8 cellular contexts compared by ENCODE assay signal in the genomic region with DNA sequence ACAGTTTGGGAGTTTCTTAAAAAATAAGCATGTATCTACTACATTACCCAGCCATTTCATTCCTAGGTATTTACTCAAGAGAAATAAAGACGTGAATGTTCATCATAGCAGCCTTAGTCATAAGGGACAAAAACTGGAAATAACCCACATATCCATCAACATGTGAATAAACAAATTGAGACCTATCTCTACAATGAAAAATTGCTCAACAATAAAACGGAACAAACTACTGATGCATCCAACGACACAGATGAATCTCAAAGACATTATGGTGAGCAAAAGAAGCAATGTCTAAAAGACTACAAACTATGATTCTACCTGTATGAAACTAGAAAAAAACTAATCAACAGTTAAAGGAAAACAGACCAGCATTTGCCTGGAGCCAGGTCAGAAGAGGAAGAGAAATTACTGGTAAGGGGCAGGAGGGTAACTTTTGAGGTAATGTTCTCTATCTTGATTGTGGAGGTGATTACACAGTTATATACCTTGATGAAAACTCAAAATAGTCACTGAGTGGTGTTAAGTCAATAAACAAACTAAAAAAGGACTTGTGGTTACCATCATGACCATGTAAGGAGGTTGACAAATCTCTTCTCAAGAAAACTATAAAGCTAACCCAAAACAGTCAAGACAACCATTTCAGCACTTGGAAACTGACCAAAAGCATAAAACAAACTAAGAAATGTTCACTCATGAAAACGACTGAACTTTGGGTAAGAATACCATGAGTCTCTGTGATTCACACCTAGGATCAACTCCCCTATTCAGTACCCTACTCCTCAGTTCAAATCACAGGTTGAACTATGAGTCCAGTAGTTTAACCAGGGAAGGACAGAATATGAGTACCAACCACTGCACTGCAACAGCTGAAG. TPM values are rescaled to one million over a fixed set of nuclear protein-coding genes. Genes with fewer than 3 reads are reported as not detected.
A peak's percentile ranks its signal among the peaks of the same experiment; 100 is the strongest.
DNase-seq lines count a peak whose midpoint lies in the region; ATAC-seq, FAIRE-seq and TF ChIP-seq lines count a peak whose summit lies in the region.

No MANE protein-coding gene starts in this region.

- no peaks in the 10 kb centered on the region for H3K36me3 ChIP-seq in bronchial epithelial cell (ENCODE audit: control insufficient read depth, insufficient read depth, low read length)

- FAIRE-seq in bronchial epithelial cell (lab: Jason Lieb, UNC) (no peak), HTR-8/SVneo (lab: Jason Lieb, UNC) (no peak)

- TF ChIP-seq CTCF in bronchial epithelial cell (IDR thresholded peaks at IDR 0.05; ENCODE audit: insufficient read depth, low read length, severe bottlenecking), result no peak

- H3K4me3 ChIP-seq in bronchial epithelial cell (ENCODE audit: low read depth, low read length), result no peak overlapping the region

- peaks cover 0 to 10% of the 10 kb centered on the region in 2 donors for H3K36me3 Mint-ChIP-seq in activated naive CD4-positive, alpha-beta T cell treated with anti-CD3 and anti-CD28 coated beads, Interleukin-2, amount 50 U/mL, for 72 hours
- peaks cover 30% of the 10 kb centered on the region for H3K36me3 Mint-ChIP-seq in stimulated activated naive CD8-positive, alpha-beta T cell treated with anti-CD3 and anti-CD28 coated beads, Interleukin-15, Interleukin-2, amounts not matched to agents 100 ng/mL and 50 ng/mL, for 24 hours (ENCODE audit: low read depth)

- peak; percentile 55 to 84 for ATAC-seq in activated naive CD4-positive, alpha-beta T cell treated with anti-CD3 and anti-CD28 coated beads, Interleukin-2, amount 50 U/mL, for 72 hours
- ATAC-seq in HG03354 (IDR thresholded peaks at IDR 0.05; ENCODE audit: poor library complexity, severe bottlenecking, unreplicated experiment), result peak; percentile 40

- H3K27ac Mint-ChIP-seq in activated naive CD4-positive, alpha-beta T cell treated with anti-CD3 and anti-CD28 coated beads, Interleukin-2, amount 50 U/mL, for 72 hours, result no peak overlapping the region
- peak overlapping the region; percentile 75 for H3K27ac Mint-ChIP-seq in stimulated activated naive CD8-positive, alpha-beta T cell treated with anti-CD3 and anti-CD28 coated beads, Interleukin-15, Interleukin-2, amounts not matched to agents 100 ng/mL and 50 ng/mL, for 24 hours

- peaks cover 43% of the 10 kb centered on the region for H3K4me1 Mint-ChIP-seq in stimulated activated naive CD8-positive, alpha-beta T cell treated with anti-CD3 and anti-CD28 coated beads, Interleukin-15, Interleukin-2, amounts not matched to agents 100 ng/mL and 50 ng/mL, for 24 hours (ENCODE audit: low read depth)

- H3K27me3 ChIP-seq in bronchial epithelial cell (ENCODE audit: control insufficient read depth, insufficient read depth, low read length), result no peaks in the 10 kb centered on the region

- no peaks in the 10 kb centered on the region for H3K27me3 Mint-ChIP-seq in stimulated activated naive CD8-positive, alpha-beta T cell treated with anti-CD3 and anti-CD28 coated beads, Interleukin-15, Interleukin-2, amounts not matched to agents 100 ng/mL and 50 ng/mL, for 24 hours

- no peak overlapping the region for H3K4me3 Mint-ChIP-seq in stimulated activated naive CD8-positive, alpha-beta T cell treated with anti-CD3 and anti-CD28 coated beads, Interleukin-15, Interleukin-2, amounts not matched to agents 100 ng/mL and 50 ng/mL, for 24 hours

- DNase-seq in activated naive CD4-positive, alpha-beta T cell treated with anti-CD3 and anti-CD28 coated beads, Interleukin-2, amount 50 U/mL, for 72 hours (ENCODE audit: low spot score in 2 of 2), result no peak
- DNase-seq in activated naive CD4-positive, alpha-beta T cell (lab: John Stamatoyannopoulos, UW), result no peak
- DNase-seq in bronchial epithelial cell (ENCODE audit: low read depth), result peak; percentile 78
- no peak for DNase-seq in islet precursor cell
- DNase-seq in HTR-8/SVneo (ENCODE audit: insufficient read length, low spot score), result no peak
- DNase-seq in NCI-H187 treated with DMSO at 0.1 percent for 48 hours (lab: John Stamatoyannopoulos, UW), result no peak

- peaks cover 0 to 3% of the 10 kb centered on the region in 2 donors for H3K9me3 Mint-ChIP-seq in activated naive CD4-positive, alpha-beta T cell treated with anti-CD3 and anti-CD28 coated beads, Interleukin-2, amount 50 U/mL, for 72 hours
- no peaks in the 10 kb centered on the region for H3K9me3 Mint-ChIP-seq in stimulated activated naive CD8-positive, alpha-beta T cell treated with anti-CD3 and anti-CD28 coated beads, Interleukin-15, Interleukin-2, amounts not matched to agents 100 ng/mL and 50 ng/mL, for 24 hours

RNA-seq across cellular contexts. Expression of a gene that starts 10.4 kb away (rescaled TPM):
- 10 to 100 TPM; 38.7 to 41.4 TPM for total RNA-seq in activated naive CD4-positive, alpha-beta T cell treated with anti-CD3 and anti-CD28 coated beads, Interleukin-2, amount 50 U/mL, for 72 hours
- total RNA-seq in bronchial epithelial cell, result 22.0 and 24.5 TPM in 2 replicates

RNA-seq across cellular contexts. Expression of a gene that starts 26.4 kb away (rescaled TPM):
- total RNA-seq in activated naive CD4-positive, alpha-beta T cell treated with anti-CD3 and anti-CD28 coated beads, Interleukin-2, amount 50 U/mL, for 72 hours, result 10 to 100 TPM; 20.7 to 24.3 TPM
- 7.1 and 9.1 TPM in 2 replicates for total RNA-seq in bronchial epithelial cell
